ENCODE assay signal across 1 cellular context in genomic region chr6:158629376-158630221, GRCh38.
TF ChIP-seq lines count a peak whose summit lies in the region.

No MANE protein-coding gene starts in this region.

TF ChIP-seq in liver, 16 proteins besides CTCF, POLR2A, EP300 and RAD21 (continued from another document):
- TF ChIP-seq, protein P1, sequence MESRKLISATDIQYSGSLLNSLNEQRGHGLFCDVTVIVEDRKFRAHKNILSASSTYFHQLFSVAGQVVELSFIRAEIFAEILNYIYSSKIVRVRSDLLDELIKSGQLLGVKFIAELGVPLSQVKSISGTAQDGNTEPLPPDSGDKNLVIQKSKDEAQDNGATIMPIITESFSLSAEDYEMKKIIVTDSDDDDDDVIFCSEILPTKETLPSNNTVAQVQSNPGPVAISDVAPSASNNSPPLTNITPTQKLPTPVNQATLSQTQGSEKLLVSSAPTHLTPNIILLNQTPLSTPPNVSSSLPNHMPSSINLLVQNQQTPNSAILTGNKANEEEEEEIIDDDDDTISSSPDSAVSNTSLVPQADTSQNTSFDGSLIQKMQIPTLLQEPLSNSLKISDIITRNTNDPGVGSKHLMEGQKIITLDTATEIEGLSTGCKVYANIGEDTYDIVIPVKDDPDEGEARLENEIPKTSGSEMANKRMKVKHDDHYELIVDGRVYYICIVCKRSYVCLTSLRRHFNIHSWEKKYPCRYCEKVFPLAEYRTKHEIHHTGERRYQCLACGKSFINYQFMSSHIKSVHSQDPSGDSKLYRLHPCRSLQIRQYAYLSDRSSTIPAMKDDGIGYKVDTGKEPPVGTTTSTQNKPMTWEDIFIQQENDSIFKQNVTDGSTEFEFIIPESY (IDR thresholded peaks at IDR 0.05) = no peak
- TF ChIP-seq HNF4G (IDR thresholded peaks at IDR 0.05) = peak; percentile 28
- no peak for TF ChIP-seq YY1 (IDR thresholded peaks at IDR 0.05)
